In the genomic region with DNA sequence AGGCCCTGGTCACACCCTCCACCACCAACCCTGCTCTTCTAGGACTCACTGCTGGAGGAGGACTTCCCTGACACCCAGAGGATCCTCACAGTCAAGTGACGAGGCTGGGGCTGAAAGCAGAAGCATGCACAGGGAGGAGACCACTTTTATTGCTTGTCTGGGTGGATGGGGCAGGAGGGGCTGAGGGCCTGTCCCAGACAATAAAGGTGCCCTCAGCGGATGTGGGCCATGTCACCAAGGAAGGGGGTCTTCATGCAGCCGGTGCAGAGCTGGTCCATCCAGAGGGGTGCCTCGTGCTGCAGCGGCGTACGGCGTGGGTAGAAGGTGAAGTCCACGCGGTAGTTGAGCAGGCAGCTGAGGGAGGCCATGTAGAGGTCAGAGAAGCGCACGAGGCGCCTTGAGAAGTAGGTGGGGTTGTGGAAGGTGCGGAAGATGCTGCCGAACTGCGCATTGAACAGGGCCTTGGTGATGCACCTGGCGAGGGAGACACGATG, we compare ENCODE assay signal across 1 cellular context.
A peak's percentile ranks its signal among the peaks of the same experiment; 100 is the strongest.
TF ChIP-seq lines count a peak whose summit lies in the region.

No MANE protein-coding gene starts in this region.

TF ChIP-seq in K562, 482 proteins besides CTCF, POLR2A, EP300 and RAD21:
- no peak for TF ChIP-seq ZNF511 (CRISPR knock-in tag; IDR thresholded peaks at IDR 0.05)
- TF ChIP-seq ZNF263 (CRISPR knock-in tag; IDR thresholded peaks at IDR 0.05; ENCODE audit: borderline replicate concordance): no peak
- TF ChIP-seq, protein P1, sequence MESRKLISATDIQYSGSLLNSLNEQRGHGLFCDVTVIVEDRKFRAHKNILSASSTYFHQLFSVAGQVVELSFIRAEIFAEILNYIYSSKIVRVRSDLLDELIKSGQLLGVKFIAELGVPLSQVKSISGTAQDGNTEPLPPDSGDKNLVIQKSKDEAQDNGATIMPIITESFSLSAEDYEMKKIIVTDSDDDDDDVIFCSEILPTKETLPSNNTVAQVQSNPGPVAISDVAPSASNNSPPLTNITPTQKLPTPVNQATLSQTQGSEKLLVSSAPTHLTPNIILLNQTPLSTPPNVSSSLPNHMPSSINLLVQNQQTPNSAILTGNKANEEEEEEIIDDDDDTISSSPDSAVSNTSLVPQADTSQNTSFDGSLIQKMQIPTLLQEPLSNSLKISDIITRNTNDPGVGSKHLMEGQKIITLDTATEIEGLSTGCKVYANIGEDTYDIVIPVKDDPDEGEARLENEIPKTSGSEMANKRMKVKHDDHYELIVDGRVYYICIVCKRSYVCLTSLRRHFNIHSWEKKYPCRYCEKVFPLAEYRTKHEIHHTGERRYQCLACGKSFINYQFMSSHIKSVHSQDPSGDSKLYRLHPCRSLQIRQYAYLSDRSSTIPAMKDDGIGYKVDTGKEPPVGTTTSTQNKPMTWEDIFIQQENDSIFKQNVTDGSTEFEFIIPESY (CRISPR knock-in tag; IDR thresholded peaks at IDR 0.05): peak; percentile 75
TF ChIP-seq in K562: peak in this region for 1.
